Comparison of ENCODE assay signal across 1 cellular context in genomic region chr13:29195459-29195858, GRCh38.
TF ChIP-seq lines count a peak whose summit lies in the region.

No MANE protein-coding gene starts in this region.

TF ChIP-seq in H1, 55 proteins besides CTCF, POLR2A, EP300 and RAD21:
- TF ChIP-seq SP2 (IDR thresholded peaks at IDR 0.05; ENCODE audit: low read length) (no peak), GTF2F1 (IDR thresholded peaks at IDR 0.05; ENCODE audit: borderline replicate concordance, low read depth, low read length) (no peak), NRF1 (IDR thresholded peaks at IDR 0.05; ENCODE audit: low read depth, low read length) (no peak), EZH2 (IDR thresholded peaks at IDR 0.05; ENCODE audit: low read depth, low read length, severe bottlenecking) (no peak), SIRT6 (IDR thresholded peaks at IDR 0.05; ENCODE audit: low read length) (no peak), TAF7 (optimal IDR thresholded peaks at IDR 0.05; ENCODE audit: borderline replicate concordance, low read depth, low read length) (no peak), RXRA (IDR thresholded peaks at IDR 0.05; ENCODE audit: insufficient read depth, low read depth, low read length) (no peak), KDM1A (IDR thresholded peaks at IDR 0.05; ENCODE audit: borderline replicate concordance, low read length) (no peak), POU5F1 (IDR thresholded peaks at IDR 0.05; ENCODE audit: low read depth, low read length) (no peak), CHD1 (IDR thresholded peaks at IDR 0.05; ENCODE audit: low read depth, low read length) (no peak), MAFK (IDR thresholded peaks at IDR 0.05; ENCODE audit: low read depth, low read length) (no peak), RFX5 (IDR thresholded peaks at IDR 0.05; ENCODE audit: borderline replicate concordance, low read depth, low read length) (no peak), FOSL1 (IDR thresholded peaks at IDR 0.05; ENCODE audit: insufficient read depth, low read depth, low read length) (no peak), CEBPB (IDR thresholded peaks at IDR 0.05; ENCODE audit: low read depth, low read length) (no peak), EGR1 (IDR thresholded peaks at IDR 0.05; ENCODE audit: borderline replicate concordance, low read depth, low read length) (no peak), GABPA (IDR thresholded peaks at IDR 0.05; ENCODE audit: borderline replicate concordance, insufficient read depth, low read length) (no peak), ATF3 (IDR thresholded peaks at IDR 0.05; ENCODE audit: insufficient read depth, low read depth, low read length) (no peak), CBX5 (IDR thresholded peaks at IDR 0.05; ENCODE audit: low read depth, low read length) (no peak), KDM5A (IDR thresholded peaks at IDR 0.05; ENCODE audit: low read length) (no peak), POLR2AphosphoS5 (IDR thresholded peaks at IDR 0.05; ENCODE audit: low read depth, low read length) (no peak)
